11 cellular contexts compared by ENCODE assay signal in the genomic region with DNA sequence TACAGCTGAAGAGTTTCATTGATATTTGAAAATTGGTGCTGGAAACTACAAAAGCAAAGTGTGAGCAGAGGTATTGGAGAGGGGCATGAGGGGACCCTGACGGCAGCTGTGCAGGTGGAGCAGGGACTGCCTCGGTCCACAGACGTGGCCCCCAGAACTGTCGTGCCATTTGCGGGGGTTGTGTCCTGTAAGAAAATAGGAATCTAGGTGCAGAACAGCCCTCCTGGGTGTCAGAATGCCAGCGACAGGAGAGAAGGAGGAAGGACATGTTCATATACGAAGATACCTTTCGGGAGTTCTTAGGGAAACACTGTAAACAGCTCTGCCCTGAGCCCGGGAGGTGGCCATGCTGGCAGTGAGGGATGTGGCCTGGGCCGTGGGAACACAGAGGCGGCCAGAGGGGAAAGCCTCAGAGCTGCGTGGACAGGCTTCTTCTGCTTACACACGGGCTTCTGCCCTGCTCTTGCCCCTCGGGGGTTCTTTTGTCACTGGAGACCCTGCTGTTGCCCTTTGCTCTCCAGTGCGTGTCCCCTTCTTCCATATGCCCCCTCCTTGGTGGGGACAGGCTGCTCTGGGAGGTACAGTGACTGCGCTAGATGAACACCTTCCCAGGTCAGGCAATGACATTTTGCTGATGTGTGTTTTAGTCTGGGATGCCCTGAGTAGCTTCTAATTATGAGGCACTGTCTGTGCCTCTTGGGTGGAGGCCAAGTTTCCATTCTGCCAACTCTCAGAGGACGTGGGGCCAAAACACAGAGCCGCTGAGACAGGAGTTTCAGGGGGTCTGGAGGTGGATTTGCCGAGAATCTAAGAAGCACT.
DNase-seq lines count a peak whose midpoint lies in the region; ATAC-seq, FAIRE-seq and TF ChIP-seq lines count a peak whose summit lies in the region.
"Had no signal": no experiment of that assay in that cellular context is flagged by ENCODE, and none has a peak within 500 bp of the region (broad histone marks: within the 10 kb centered on the region; RNA-seq: fewer than 3 reads in every experiment).

No MANE protein-coding gene starts in this region.

- H3K4me3 ChIP-seq in A549: no peak overlapping the region
- H3K4me3 ChIP-seq in effector memory CD4-positive, alpha-beta T cell (ENCODE audit: insufficient read depth, low read depth, low read length, poor library complexity, severe bottlenecking): no peak overlapping the region
- H3K4me3 ChIP-seq: body of pancreas had no signal

- no peak for FAIRE-seq in A549 (lab: Jason Lieb, UNC)

- peaks cover 47% of the 10 kb centered on the region for H3K4me1 ChIP-seq in A549
- no peaks in the 10 kb centered on the region for H3K4me1 ChIP-seq in effector memory CD4-positive, alpha-beta T cell (ENCODE audit: control insufficient read depth, insufficient read depth, low read length, poor library complexity, severe bottlenecking)

- ATAC-seq in A549: peak; percentile 19 to 46; a peak in 4 of 6 replicates
- no peak for ATAC-seq in HG03565 (IDR thresholded peaks at IDR 0.05; ENCODE audit: unreplicated experiment)
- no peak for ATAC-seq in GM18517 (IDR thresholded peaks at IDR 0.05; ENCODE audit: unreplicated experiment)
- ATAC-seq: body of pancreas had no signal

- H3K27me3 ChIP-seq in effector memory CD4-positive, alpha-beta T cell (replicated peaks; ENCODE audit: control insufficient read depth, insufficient read depth, low read length, poor library complexity, severe bottlenecking): no peaks in the 10 kb centered on the region
- H3K27me3 ChIP-seq: body of pancreas had no signal

- H3K36me3 Mint-ChIP-seq in chondrocyte (ENCODE audit: low read depth): peaks cover 6% of the 10 kb centered on the region
- H3K36me3 Mint-ChIP-seq: CD4-positive, CD25-positive, alpha-beta regulatory T cell had no signal

- 89% methylated on average over 19 of the region's 19 CpGs for WGBS in A549 (ENCODE audit: missing lambda C conversion rate)

- DNase-seq in A549 (ENCODE audit: low read depth in 1 of 2, low spot score in 1 of 2): no peak
- peak; percentile 51 for DNase-seq in NCI-H1694 treated with DMSO at 0.1 percent for 48 hours (lab: John Stamatoyannopoulos, UW)
- no peak for DNase-seq in chondrocyte (ENCODE audit: low spot score)
- peak; percentile 19 for DNase-seq in midbrain (lab: John Stamatoyannopoulos, UW)
- DNase-seq in occipital lobe (lab: John Stamatoyannopoulos, UW): no peak
- no peak for DNase-seq in effector memory CD4-positive, alpha-beta T cell
- DNase-seq: CD4-positive, CD25-positive, alpha-beta regulatory T cell; islet precursor cell had no signal

- no peaks in the 10 kb centered on the region for H3K36me3 ChIP-seq in effector memory CD4-positive, alpha-beta T cell (ENCODE audit: control insufficient read depth, insufficient read depth, low read length)

- peak overlapping the region; percentile 66 to 82 for H3K27ac ChIP-seq in A549
- H3K27ac ChIP-seq in effector memory CD4-positive, alpha-beta T cell (ENCODE audit: insufficient read depth, low read length, poor library complexity, severe bottlenecking): no peak overlapping the region
- H3K27ac ChIP-seq: body of pancreas had no signal

- H3K4me2 ChIP-seq in A549: peak overlapping the region; percentile 63

- no peaks in the 10 kb centered on the region for H3K9me3 ChIP-seq in A549
- H3K9me3 ChIP-seq in effector memory CD4-positive, alpha-beta T cell (ENCODE audit: control insufficient read depth, low read length): no peaks in the 10 kb centered on the region
- H3K9me3 ChIP-seq: body of pancreas had no signal

- peaks cover 2% of the 10 kb centered on the region for H3K9me3 Mint-ChIP-seq in chondrocyte (ENCODE audit: low read depth)

- POLR2A ChIA-PET in A549 (lab: Yijun Ruan, JAX): no interaction called here

- H3K27ac Mint-ChIP-seq in chondrocyte (ENCODE audit: unreplicated experiment): peak overlapping the region; percentile 95
- H3K27ac Mint-ChIP-seq: CD4-positive, CD25-positive, alpha-beta regulatory T cell had no signal

- H3K4me3 Mint-ChIP-seq in chondrocyte (ENCODE audit: unreplicated experiment): peak overlapping the region; percentile 43
- H3K4me3 Mint-ChIP-seq: CD4-positive, CD25-positive, alpha-beta regulatory T cell had no signal

- no peak for TF ChIP-seq EP300 in A549 (IDR thresholded peaks at IDR 0.05)

- peaks cover 59% of the 10 kb centered on the region for H3K4me1 Mint-ChIP-seq in chondrocyte (ENCODE audit: low read depth)
- H3K4me1 Mint-ChIP-seq: CD4-positive, CD25-positive, alpha-beta regulatory T cell had no signal

- no peak for TF ChIP-seq POLR2A in A549 (IDR thresholded peaks at IDR 0.05; ENCODE audit: low read length)

- no peak for TF ChIP-seq RAD21 in A549 (conservative IDR thresholded peaks at IDR 0.05 in 1 of 2, IDR thresholded peaks at IDR 0.05 in 1 of 2)

- CTCF ChIA-PET in A549 (lab: Yijun Ruan, JAX): interaction anchor here (1.0 to 1.3 kb wide), 4 partner anchors 20 to 191 kb away, joined by 3 to 5 read pairs (median 3); no protein-coding TSS in a partner anchor

- H3K27me3 Mint-ChIP-seq in chondrocyte (ENCODE audit: low read depth): no peaks in the 10 kb centered on the region
- H3K27me3 Mint-ChIP-seq: CD4-positive, CD25-positive, alpha-beta regulatory T cell had no signal

- TF ChIP-seq CTCF in A549 (IDR thresholded peaks at IDR 0.05) (no peak), chondrocyte (IDR thresholded peaks at IDR 0.05) (no peak)

TF ChIP-seq in A549, 52 proteins besides CTCF, POLR2A, EP300 and RAD21:
- TF ChIP-seq MAFK (IDR thresholded peaks at IDR 0.05; ENCODE audit: partially characterized antibody) (no peak), RNF2 (IDR thresholded peaks at IDR 0.05; ENCODE audit: borderline replicate concordance, low read depth) (no peak), JUN (IDR thresholded peaks at IDR 0.05) (no peak), EHMT2 (IDR thresholded peaks at IDR 0.05; ENCODE audit: low read depth) (no peak), HEYL (CRISPR knock-in tag; IDR thresholded peaks at IDR 0.05) (no peak), GATA3 (IDR thresholded peaks at IDR 0.05; ENCODE audit: borderline replicate concordance) (no peak), MAZ (IDR thresholded peaks at IDR 0.05; ENCODE audit: borderline replicate concordance, low read depth, low read length) (no peak), PHF8 (IDR thresholded peaks at IDR 0.05; ENCODE audit: borderline replicate concordance, low read depth) (no peak), JUNB (IDR thresholded peaks at IDR 0.05) (no peak), ESRRA (IDR thresholded peaks at IDR 0.05; ENCODE audit: borderline replicate concordance, low read length) (no peak), CHD2 (IDR thresholded peaks at IDR 0.05; ENCODE audit: low read length, partially characterized antibody) (no peak), HOXB13 (CRISPR knock-in tag; IDR thresholded peaks at IDR 0.05; ENCODE audit: low read depth) (no peak), FOSB (CRISPR knock-in tag; IDR thresholded peaks at IDR 0.05) (no peak), MAX (IDR thresholded peaks at IDR 0.05) (no peak), CBX8 (IDR thresholded peaks at IDR 0.05) (no peak), RFX5 (IDR thresholded peaks at IDR 0.05) (no peak), NFE2L2 (conservative IDR thresholded peaks at IDR 0.05; ENCODE audit: low read length) (no peak)
- TF ChIP-seq, protein P1, sequence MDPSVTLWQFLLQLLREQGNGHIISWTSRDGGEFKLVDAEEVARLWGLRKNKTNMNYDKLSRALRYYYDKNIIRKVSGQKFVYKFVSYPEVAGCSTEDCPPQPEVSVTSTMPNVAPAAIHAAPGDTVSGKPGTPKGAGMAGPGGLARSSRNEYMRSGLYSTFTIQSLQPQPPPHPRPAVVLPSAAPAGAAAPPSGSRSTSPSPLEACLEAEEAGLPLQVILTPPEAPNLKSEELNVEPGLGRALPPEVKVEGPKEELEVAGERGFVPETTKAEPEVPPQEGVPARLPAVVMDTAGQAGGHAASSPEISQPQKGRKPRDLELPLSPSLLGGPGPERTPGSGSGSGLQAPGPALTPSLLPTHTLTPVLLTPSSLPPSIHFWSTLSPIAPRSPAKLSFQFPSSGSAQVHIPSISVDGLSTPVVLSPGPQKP (IDR thresholded peaks at IDR 0.05; ENCODE audit: low read depth, low read length): no peak
- TF ChIP-seq, protein P2, sequence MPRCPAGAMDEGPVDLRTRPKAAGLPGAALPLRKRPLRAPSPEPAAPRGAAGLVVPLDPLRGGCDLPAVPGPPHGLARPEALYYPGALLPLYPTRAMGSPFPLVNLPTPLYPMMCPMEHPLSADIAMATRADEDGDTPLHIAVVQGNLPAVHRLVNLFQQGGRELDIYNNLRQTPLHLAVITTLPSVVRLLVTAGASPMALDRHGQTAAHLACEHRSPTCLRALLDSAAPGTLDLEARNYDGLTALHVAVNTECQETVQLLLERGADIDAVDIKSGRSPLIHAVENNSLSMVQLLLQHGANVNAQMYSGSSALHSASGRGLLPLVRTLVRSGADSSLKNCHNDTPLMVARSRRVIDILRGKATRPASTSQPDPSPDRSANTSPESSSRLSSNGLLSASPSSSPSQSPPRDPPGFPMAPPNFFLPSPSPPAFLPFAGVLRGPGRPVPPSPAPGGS (IDR thresholded peaks at IDR 0.05): no peak

Comparison
In these comparisons a context has a peak if more than half of its experiments do, and no peak if none do; other contexts are left out.
1. ATAC-seq: peak in A549 (2 of 2); none in HG03565 (single experiment) and GM18517 (single experiment).
2. DNase-seq: peak in NCI-H1694 treated with DMSO at 0.1 percent for 48 hours (single experiment) and midbrain (single experiment); none in A549 (0 of 2), chondrocyte (single experiment), occipital lobe (single experiment) and effector memory CD4-positive, alpha-beta T cell (0 of 3).